ENCODE assay signal across 8 cellular contexts in the genomic region with DNA sequence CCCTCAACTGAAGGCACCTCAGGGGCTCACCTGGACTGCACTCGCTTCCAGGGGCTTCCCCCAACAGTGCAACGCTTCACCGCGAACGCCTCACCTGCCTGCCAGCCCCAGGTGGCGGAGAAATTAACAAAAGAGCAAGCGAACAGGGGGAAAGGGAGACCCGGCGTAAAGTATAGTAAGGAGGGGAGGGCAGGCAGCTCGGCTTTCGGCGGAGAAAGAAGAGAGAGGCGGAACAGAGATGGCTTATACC. TPM values are rescaled to one million over a fixed set of nuclear protein-coding genes. Genes with fewer than 3 reads are reported as not detected.
DNase-seq lines count a peak whose midpoint lies in the region; ATAC-seq and TF ChIP-seq lines count a peak whose summit lies in the region.

No MANE protein-coding gene starts in this region.

- peaks cover 0 to 22% of the 10 kb centered on the region in 2 donors for H3K4me1 ChIP-seq in right atrium auricular region

- H3K36me3 ChIP-seq in right atrium auricular region: no peaks in the 10 kb centered on the region

- H3K9me3 ChIP-seq in right atrium auricular region: no peaks in the 10 kb centered on the region

- DNase-seq in activated T-helper 1 cell treated with anti-CD3 and anti-CD28 coated beads, Interleukin-12 subunit alpha, Interleukin-12 subunit beta, Interleukin-2, Interleukin-4 antibody, amounts not matched to agents 30 ng/mL and 10 ng/mL and 1 ng/mL, durations not matched to agents 14 hours and 24 hours and 36 hours (ENCODE audit: low spot score): peak; percentile 19
- DNase-seq in right atrium auricular region (ENCODE audit: low spot score): no peak
- no peak for DNase-seq in stimulated activated naive B cell treated with anti-CD40 and anti-IgM and Interleukin-4, amounts not matched to agents 10 μg/mL and 1 μg/mL and 100 μg/mL, for 72 hours
- DNase-seq in sciatic nerve (ENCODE audit: low spot score): no peak
- no peak for DNase-seq in left colon

- H3K9me3 Mint-ChIP-seq in activated T-helper 1 cell treated with anti-CD3 and anti-CD28 coated beads, Interleukin-12 subunit alpha, Interleukin-12 subunit beta, Interleukin-2, Interleukin-4 antibody, amounts not matched to agents 30 ng/mL and 10 ng/mL and 1 ng/mL, durations not matched to agents 14 hours and 24 hours and 36 hours: no peaks in the 10 kb centered on the region
- no peaks in the 10 kb centered on the region for H3K9me3 Mint-ChIP-seq in stimulated activated naive B cell treated with anti-CD40 and anti-IgM and Interleukin-4, amounts not matched to agents 10 μg/mL and 1 μg/mL and 100 μg/mL, for 72 hours

- H3K4me3 Mint-ChIP-seq in activated T-helper 1 cell treated with anti-CD3 and anti-CD28 coated beads, Interleukin-12 subunit alpha, Interleukin-12 subunit beta, Interleukin-2, Interleukin-4 antibody, amounts not matched to agents 30 ng/mL and 10 ng/mL and 1 ng/mL, durations not matched to agents 14 hours and 24 hours and 36 hours: peak overlapping the region; percentile 95
- H3K4me3 Mint-ChIP-seq in stimulated activated naive B cell treated with anti-CD40 and anti-IgM and Interleukin-4, amounts not matched to agents 10 μg/mL and 1 μg/mL and 100 μg/mL, for 72 hours: peak overlapping the region; percentile 80 to 86

- H3K27ac ChIP-seq in right atrium auricular region: peak overlapping the region; percentile 89 to 92

- no peaks in the 10 kb centered on the region for H3K27me3 ChIP-seq in right atrium auricular region

- H3K4me3 ChIP-seq in right atrium auricular region: peak overlapping the region; percentile 70 to 82

- peak; percentile 18 for ATAC-seq in GM18511 (IDR thresholded peaks at IDR 0.05; ENCODE audit: unreplicated experiment)
- ATAC-seq in HG02981 (IDR thresholded peaks at IDR 0.05; ENCODE audit: unreplicated experiment): peak; percentile 14
- peak; percentile 41 to 57 for ATAC-seq in stimulated activated naive B cell treated with anti-CD40 and anti-IgM and Interleukin-4, amounts not matched to agents 10 μg/mL and 1 μg/mL and 100 μg/mL, for 72 hours (replicated peaks)
- no peak for ATAC-seq in sciatic nerve
- no peak for ATAC-seq in GM21737 (IDR thresholded peaks at IDR 0.05; ENCODE audit: unreplicated experiment)
- no peak for ATAC-seq in left colon

- H3K27me3 Mint-ChIP-seq in activated T-helper 1 cell treated with anti-CD3 and anti-CD28 coated beads, Interleukin-12 subunit alpha, Interleukin-12 subunit beta, Interleukin-2, Interleukin-4 antibody, amounts not matched to agents 30 ng/mL and 10 ng/mL and 1 ng/mL, durations not matched to agents 14 hours and 24 hours and 36 hours (ENCODE audit: insufficient read depth): peaks cover 17% of the 10 kb centered on the region
- H3K27me3 Mint-ChIP-seq in stimulated activated naive B cell treated with anti-CD40 and anti-IgM and Interleukin-4, amounts not matched to agents 10 μg/mL and 1 μg/mL and 100 μg/mL, for 72 hours: peaks cover 66 to 71% of the 10 kb centered on the region in 2 donors

- H3K27ac Mint-ChIP-seq in activated T-helper 1 cell treated with anti-CD3 and anti-CD28 coated beads, Interleukin-12 subunit alpha, Interleukin-12 subunit beta, Interleukin-2, Interleukin-4 antibody, amounts not matched to agents 30 ng/mL and 10 ng/mL and 1 ng/mL, durations not matched to agents 14 hours and 24 hours and 36 hours: peak overlapping the region; percentile 91
- H3K27ac Mint-ChIP-seq in stimulated activated naive B cell treated with anti-CD40 and anti-IgM and Interleukin-4, amounts not matched to agents 10 μg/mL and 1 μg/mL and 100 μg/mL, for 72 hours: peak overlapping the region; percentile 33

- H3K4me1 Mint-ChIP-seq in activated T-helper 1 cell treated with anti-CD3 and anti-CD28 coated beads, Interleukin-12 subunit alpha, Interleukin-12 subunit beta, Interleukin-2, Interleukin-4 antibody, amounts not matched to agents 30 ng/mL and 10 ng/mL and 1 ng/mL, durations not matched to agents 14 hours and 24 hours and 36 hours (ENCODE audit: low read depth): peaks cover 47% of the 10 kb centered on the region
- H3K4me1 Mint-ChIP-seq in stimulated activated naive B cell treated with anti-CD40 and anti-IgM and Interleukin-4, amounts not matched to agents 10 μg/mL and 1 μg/mL and 100 μg/mL, for 72 hours: peaks cover 12 to 29% of the 10 kb centered on the region in 2 donors

- TF ChIP-seq CTCF in right atrium auricular region (IDR thresholded peaks at IDR 0.05): no peak

- intact Hi-C loops in activated T-helper 1 cell treated with anti-CD3 and anti-CD28 coated beads, Interleukin-12 subunit alpha, Interleukin-12 subunit beta, Interleukin-2, Interleukin-4 antibody, amounts not matched to agents 30 ng/mL and 10 ng/mL and 1 ng/mL, durations not matched to agents 14 hours and 24 hours and 36 hours (cut with micrococcal nuclease): loop anchor here (1.0 to 5.0 kb wide), 5 partner anchors 18 to 350 kb away; no protein-coding TSS in a partner anchor
- intact Hi-C loops in sciatic nerve (cut with DNase I): no loop called here
- intact Hi-C loops in left colon (cut with DNase I, micrococcal nuclease): loop anchor here in 1 of 2 donors (5.0 kb wide), 1 partner anchor 100 kb away; no protein-coding TSS in a partner anchor

- peaks cover 14% of the 10 kb centered on the region for H3K36me3 Mint-ChIP-seq in activated T-helper 1 cell treated with anti-CD3 and anti-CD28 coated beads, Interleukin-12 subunit alpha, Interleukin-12 subunit beta, Interleukin-2, Interleukin-4 antibody, amounts not matched to agents 30 ng/mL and 10 ng/mL and 1 ng/mL, durations not matched to agents 14 hours and 24 hours and 36 hours (ENCODE audit: low read depth)
- H3K36me3 Mint-ChIP-seq in stimulated activated naive B cell treated with anti-CD40 and anti-IgM and Interleukin-4, amounts not matched to agents 10 μg/mL and 1 μg/mL and 100 μg/mL, for 72 hours: peaks cover 0 to 4% of the 10 kb centered on the region in 2 donors

RNA-seq across cellular contexts. Expression of gene MB21D2, which starts 0.5 kb away (rescaled TPM):
- 17.0 and 18.0 TPM in 2 replicates for total RNA-seq in activated T-helper 1 cell treated with anti-CD3 and anti-CD28 coated beads, Interleukin-12 subunit alpha, Interleukin-12 subunit beta, Interleukin-2, Interleukin-4 antibody, amounts not matched to agents 30 ng/mL and 10 ng/mL and 1 ng/mL, durations not matched to agents 14 hours and 24 hours and 36 hours
- total RNA-seq in right atrium auricular region (1 to 10 TPM; 3.7 to 5.9 TPM), sciatic nerve (7.8 TPM), left colon (1 to 10 TPM; 2.8 to 5.2 TPM)

Comparison
In these comparisons a context has a peak if more than half of its experiments do, and no peak if none do; other contexts are left out.
1. ATAC-seq: peak in GM18511 (single experiment), HG02981 (single experiment) and stimulated activated naive B cell treated with anti-CD40 and anti-IgM and Interleukin-4, amounts not matched to agents 10 μg/mL and 1 μg/mL and 100 μg/mL, for 72 hours (2 of 2); none in sciatic nerve (single experiment), GM21737 (single experiment) and left colon (single experiment).